27 cellular contexts compared by ENCODE assay signal in genomic region chr2:515728-516127, GRCh38.
"Had no signal": no experiment of that assay in that cellular context is flagged by ENCODE, and none has a peak within 500 bp of the region (broad histone marks: within the 10 kb centered on the region; RNA-seq: fewer than 3 reads in every experiment).

No MANE protein-coding gene starts in this region.

- H3K9me3 Mint-ChIP-seq: stimulated activated effector memory CD8-positive, alpha-beta T cell treated with anti-CD3 and anti-CD28 coated beads, Interleukin-12 subunit alpha, Interleukin-12 subunit beta, amount 100 ng/mL, for 72 hours had no signal

- H3K4me3 ChIP-seq: stomach, suprapubic skin, testis, thoracic aorta, thyroid gland, tibial artery, tibial nerve, transverse colon, upper lobe of left lung, upper lobe of right lung, uterus, vagina had no signal

- H3K36me3 Mint-ChIP-seq: stimulated activated effector memory CD8-positive, alpha-beta T cell treated with anti-CD3 and anti-CD28 coated beads, Interleukin-12 subunit alpha, Interleukin-12 subunit beta, amount 100 ng/mL, for 72 hours; stimulated activated memory B cell treated with anti-CD40 and anti-IgM and Interleukin-4, amounts not matched to agents 10 μg/mL and 1 μg/mL and 100 μg/mL, for 72 hours; stimulated activated naive B cell treated with anti-CD40 and anti-IgM and Interleukin-4, amounts not matched to agents 10 μg/mL and 1 μg/mL and 100 μg/mL, for 72 hours; type B pancreatic cell had no signal

- H3K4me1 ChIP-seq: stomach, suprapubic skin, testis, thyroid gland, tibial artery, tibial nerve, transverse colon, upper lobe of left lung, upper lobe of right lung, uterus, vagina had no signal

- ATAC-seq: stimulated activated effector memory CD8-positive, alpha-beta T cell treated with anti-CD3 and anti-CD28 coated beads, Interleukin-12 subunit alpha, Interleukin-12 subunit beta, amount 100 ng/mL, for 72 hours; stimulated activated memory B cell treated with anti-CD40 and anti-IgM and Interleukin-4, amounts not matched to agents 10 μg/mL and 1 μg/mL and 100 μg/mL, for 72 hours; stimulated activated naive B cell treated with anti-CD40 and anti-IgM and Interleukin-4, amounts not matched to agents 10 μg/mL and 1 μg/mL and 100 μg/mL, for 72 hours; stimulated activated naive CD8-positive, alpha-beta T cell treated with anti-CD3 and anti-CD28 coated beads, Interleukin-15, amount 100 ng/mL, for 72 hours; stimulated activated naive CD8-positive, alpha-beta T cell treated with anti-CD3 and anti-CD28 coated beads, Interleukin-15, Interleukin-2, amounts not matched to agents 100 U/mL and 50 U/mL, for 24 hours; upper lobe of right lung had no signal

- H3K27me3 ChIP-seq: stomach, suprapubic skin, testis, thyroid gland, tibial artery, tibial nerve, transverse colon, upper lobe of left lung, upper lobe of right lung, uterus, vagina had no signal

- DNase-seq: stimulated activated CD4-positive, alpha-beta T cell treated with anti-CD3 and anti-CD28 coated beads, Interleukin-2, amount 100 ng/mL, for 48 hours; stimulated activated CD4-positive, alpha-beta T cell treated with anti-CD3 and anti-CD28 coated beads, Interleukin-4, amount 100 ng/mL, for 1 hour; stimulated activated CD4-positive, alpha-beta T cell treated with anti-CD3 and anti-CD28 coated beads, Interleukin-4, amount 100 ng/mL, for 24 hours; stimulated activated CD8-positive, alpha-beta memory T cell treated with anti-CD3 and anti-CD28 coated beads, Interleukin-4, amount 100 ng/mL, for 48 hours; stimulated activated naive B cell treated with anti-CD40 and anti-IgM and Interleukin-4, amounts not matched to agents 10 μg/mL and 1 μg/mL and 100 μg/mL, for 72 hours; stimulated activated naive CD4-positive, alpha-beta T cell; stimulated activated naive CD4-positive, alpha-beta T cell treated with Interleukin-2 at 50 U/mL for 16 hours; stimulated activated naive CD8-positive, alpha-beta T cell treated with anti-CD3 and anti-CD28 coated beads, Interleukin-15, amount 100 ng/mL, for 72 hours; stimulated activated naive CD8-positive, alpha-beta T cell treated with anti-CD3 and anti-CD28 coated beads, Interleukin-15, Interleukin-2, amounts not matched to agents 100 U/mL and 50 U/mL, for 24 hours; stomach; substantia nigra; testis; thyroid gland; tibial artery; transverse colon; trophoblast cell; upper lobe of left lung; upper lobe of right lung; uterus had no signal

- H3K27me3 Mint-ChIP-seq: stimulated activated memory B cell treated with anti-CD40 and anti-IgM and Interleukin-4, amounts not matched to agents 10 μg/mL and 1 μg/mL and 100 μg/mL, for 72 hours; stimulated activated naive CD8-positive, alpha-beta T cell treated with anti-CD3 and anti-CD28 coated beads, Interleukin-15, amount 100 ng/mL, for 72 hours; stimulated activated naive CD8-positive, alpha-beta T cell treated with anti-CD3 and anti-CD28 coated beads, Interleukin-15, Interleukin-2, amounts not matched to agents 100 ng/mL and 50 ng/mL, for 24 hours; type B pancreatic cell had no signal

- H3K4me1 Mint-ChIP-seq: stimulated activated memory B cell treated with anti-CD40 and anti-IgM and Interleukin-4, amounts not matched to agents 10 μg/mL and 1 μg/mL and 100 μg/mL, for 72 hours; stimulated activated naive B cell treated with anti-CD40 and anti-IgM and Interleukin-4, amounts not matched to agents 10 μg/mL and 1 μg/mL and 100 μg/mL, for 72 hours; stimulated activated naive CD8-positive, alpha-beta T cell treated with anti-CD3 and anti-CD28 coated beads, Interleukin-15, amount 100 ng/mL, for 72 hours had no signal

- H3K9me3 ChIP-seq: stomach, suprapubic skin, testis, thoracic aorta, thyroid gland, tibial artery, tibial nerve, transverse colon, upper lobe of left lung, upper lobe of right lung, uterus, vagina had no signal

- H3K36me3 ChIP-seq: stomach, suprapubic skin, thoracic aorta, thyroid gland, tibial artery, tibial nerve, transverse colon, upper lobe of left lung, upper lobe of right lung, uterus, vagina had no signal

- H3K4me3 Mint-ChIP-seq: stimulated activated effector memory CD8-positive, alpha-beta T cell treated with anti-CD3 and anti-CD28 coated beads, Interleukin-12 subunit alpha, Interleukin-12 subunit beta, amount 100 ng/mL, for 72 hours; stimulated activated memory B cell treated with anti-CD40 and anti-IgM and Interleukin-4, amounts not matched to agents 10 μg/mL and 1 μg/mL and 100 μg/mL, for 72 hours; stimulated activated naive B cell treated with anti-CD40 and anti-IgM and Interleukin-4, amounts not matched to agents 10 μg/mL and 1 μg/mL and 100 μg/mL, for 72 hours; stimulated activated naive CD8-positive, alpha-beta T cell treated with anti-CD3 and anti-CD28 coated beads, Interleukin-15, amount 100 ng/mL, for 72 hours; stimulated activated naive CD8-positive, alpha-beta T cell treated with anti-CD3 and anti-CD28 coated beads, Interleukin-15, Interleukin-2, amounts not matched to agents 100 ng/mL and 50 ng/mL, for 24 hours; type B pancreatic cell had no signal

- H3K27ac ChIP-seq: stomach, suprapubic skin, testis, thoracic aorta, thyroid gland, tibial artery, tibial nerve, transverse colon, upper lobe of left lung, upper lobe of right lung, uterus, vagina had no signal

- H3K27ac Mint-ChIP-seq: stimulated activated effector memory CD8-positive, alpha-beta T cell treated with anti-CD3 and anti-CD28 coated beads, Interleukin-12 subunit alpha, Interleukin-12 subunit beta, amount 100 ng/mL, for 72 hours; stimulated activated memory B cell treated with anti-CD40 and anti-IgM and Interleukin-4, amounts not matched to agents 10 μg/mL and 1 μg/mL and 100 μg/mL, for 72 hours; stimulated activated naive B cell treated with anti-CD40 and anti-IgM and Interleukin-4, amounts not matched to agents 10 μg/mL and 1 μg/mL and 100 μg/mL, for 72 hours; stimulated activated naive CD8-positive, alpha-beta T cell treated with anti-CD3 and anti-CD28 coated beads, Interleukin-15, amount 100 ng/mL, for 72 hours; stimulated activated naive CD8-positive, alpha-beta T cell treated with anti-CD3 and anti-CD28 coated beads, Interleukin-15, Interleukin-2, amounts not matched to agents 100 ng/mL and 50 ng/mL, for 24 hours; type B pancreatic cell had no signal
